ENCODE assay signal across 18 cellular contexts in the genomic region with DNA sequence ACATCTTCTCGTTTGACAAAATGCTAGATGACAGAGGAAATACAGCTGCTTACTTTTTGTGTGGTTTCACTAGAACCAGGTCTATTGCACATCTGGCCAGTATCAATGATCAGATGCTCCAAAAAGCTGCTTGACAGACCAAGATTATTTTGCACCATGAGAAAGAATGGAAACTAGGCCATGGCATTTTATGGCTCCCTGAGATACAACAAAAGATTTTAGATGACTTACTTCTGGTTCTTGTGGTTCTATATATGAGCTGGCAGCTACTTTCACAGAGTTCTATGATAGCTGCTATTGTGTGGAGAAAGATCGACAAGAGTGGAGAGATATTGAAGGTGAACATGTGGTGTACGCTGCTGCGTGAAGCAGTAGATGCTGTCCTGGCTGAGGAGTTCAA. TPM values are rescaled to one million over a fixed set of nuclear protein-coding genes. Genes with fewer than 3 reads are reported as not detected.
DNase-seq lines count a peak whose midpoint lies in the region; ATAC-seq lines count a peak whose summit lies in the region.
"Had no signal": no experiment of that assay in that cellular context is flagged by ENCODE, and none has a peak within 500 bp of the region (broad histone marks: within the 10 kb centered on the region; RNA-seq: fewer than 3 reads in every experiment).

No MANE protein-coding gene starts in this region.

- peak; percentile 85 for ATAC-seq in GM18907 (IDR thresholded peaks at IDR 0.05; ENCODE audit: unreplicated experiment)
- ATAC-seq in HG03097 (IDR thresholded peaks at IDR 0.05; ENCODE audit: low FRiP score, unreplicated experiment): peak; percentile 76
- ATAC-seq in activated naive CD8-positive, alpha-beta T cell treated with anti-CD3 and anti-CD28 coated beads, Interleukin-2, amount 50 U/mL, for 24 hours: peak; percentile 95
- no peak for ATAC-seq in Right ventricle myocardium superior (ENCODE audit: poor library complexity)
- ATAC-seq: effector memory CD8-positive, alpha-beta T cell; T-cell had no signal

- H3K27me3 Mint-ChIP-seq in activated naive CD8-positive, alpha-beta T cell treated with anti-CD3 and anti-CD28 coated beads, Interleukin-2, amount 50 U/mL, for 24 hours: peaks cover 32% of the 10 kb centered on the region

- no peak overlapping the region for H3K4me3 Mint-ChIP-seq in activated naive CD8-positive, alpha-beta T cell treated with anti-CD3 and anti-CD28 coated beads, Interleukin-2, amount 50 U/mL, for 24 hours
- H3K4me3 Mint-ChIP-seq: CD4-positive, alpha-beta memory T cell; effector memory CD8-positive, alpha-beta T cell; neural crest cell; T-cell had no signal

- intact Hi-C loops in Right ventricle myocardium superior (cut with DNase I): no loop called here

- H3K4me1 Mint-ChIP-seq in activated naive CD8-positive, alpha-beta T cell treated with anti-CD3 and anti-CD28 coated beads, Interleukin-2, amount 50 U/mL, for 24 hours: peaks cover 34% of the 10 kb centered on the region
- H3K4me1 Mint-ChIP-seq: neural crest cell had no signal

- H3K36me3 Mint-ChIP-seq in activated naive CD8-positive, alpha-beta T cell treated with anti-CD3 and anti-CD28 coated beads, Interleukin-2, amount 50 U/mL, for 24 hours (ENCODE audit: low read depth): no peaks in the 10 kb centered on the region
- H3K36me3 Mint-ChIP-seq: CD4-positive, alpha-beta memory T cell; T-cell had no signal

- H3K27ac Mint-ChIP-seq in activated naive CD8-positive, alpha-beta T cell treated with anti-CD3 and anti-CD28 coated beads, Interleukin-2, amount 50 U/mL, for 24 hours: peak overlapping the region; percentile 41
- H3K27ac Mint-ChIP-seq: CD4-positive, alpha-beta memory T cell; effector memory CD8-positive, alpha-beta T cell; T-cell had no signal

- H3K9me3 Mint-ChIP-seq in activated naive CD8-positive, alpha-beta T cell treated with anti-CD3 and anti-CD28 coated beads, Interleukin-2, amount 50 U/mL, for 24 hours: peaks cover 4% of the 10 kb centered on the region
- H3K9me3 Mint-ChIP-seq: effector memory CD8-positive, alpha-beta T cell had no signal

- DNase-seq in NCI-H2107 treated with DMSO at 0.1 percent for 48 hours (lab: John Stamatoyannopoulos, UW; ENCODE audit: unreplicated experiment): peak; percentile 66
- no peak for DNase-seq in NCI-H2107 (lab: John Stamatoyannopoulos, UW)
- no peak for DNase-seq in activated naive CD8-positive, alpha-beta T cell treated with anti-CD3 and anti-CD28 coated beads, Interleukin-2, amount 50 U/mL, for 24 hours
- no peak for DNase-seq in RKO (ENCODE audit: low spot score)
- DNase-seq in globus pallidus (ENCODE audit: low spot score): no peak
- DNase-seq in Right ventricle myocardium superior: no peak
- DNase-seq: activated CD4-positive, CD25-positive, alpha-beta regulatory T cell treated with anti-CD3 and anti-CD28 coated beads, Interleukin-2, amount 50 U/mL, for 72 hours; activated effector memory CD4-positive, alpha-beta T cell treated with anti-CD3 and anti-CD28 coated beads, Interleukin-2, amount 50 U/mL, for 16 hours; effector memory CD8-positive, alpha-beta T cell; H7; NCI-H1092; sigmoid colon; T-cell had no signal

RNA-seq across cellular contexts. Expression of a gene that starts 25.8 kb away (rescaled TPM):
- 292 TPM for total RNA-seq in Right ventricle myocardium superior

RNA-seq across cellular contexts. Expression of a gene that starts 51.6 kb away (rescaled TPM):
- not detected for total RNA-seq in Right ventricle myocardium superior
- total RNA-seq: CD4-positive, alpha-beta memory T cell; H7; neural crest cell; RPMI7951; sigmoid colon; T-cell had no signal
